In genomic region chr2:239104800-239105199, GRCh38 we compare ENCODE assay signal across 1 cellular context.
A peak's percentile ranks its signal among the peaks of the same experiment; 100 is the strongest.
TF ChIP-seq lines count a peak whose summit lies in the region.

No MANE protein-coding gene starts in this region.

TF ChIP-seq in GM12878, 131 proteins besides CTCF, POLR2A, EP300 and RAD21 (continued from another document):
- TF ChIP-seq PBX3 (IDR thresholded peaks at IDR 0.05; ENCODE audit: insufficient replicate concordance, low read depth, low read length) (peak; percentile 32), TCF3 (IDR thresholded peaks at IDR 0.05; ENCODE audit: borderline replicate concordance, insufficient read depth, low read depth, low read length) (peak; percentile 64; the same call in 1 of the 2 replicates)
